ENCODE assay signal across 15 cellular contexts in the genomic region with DNA sequence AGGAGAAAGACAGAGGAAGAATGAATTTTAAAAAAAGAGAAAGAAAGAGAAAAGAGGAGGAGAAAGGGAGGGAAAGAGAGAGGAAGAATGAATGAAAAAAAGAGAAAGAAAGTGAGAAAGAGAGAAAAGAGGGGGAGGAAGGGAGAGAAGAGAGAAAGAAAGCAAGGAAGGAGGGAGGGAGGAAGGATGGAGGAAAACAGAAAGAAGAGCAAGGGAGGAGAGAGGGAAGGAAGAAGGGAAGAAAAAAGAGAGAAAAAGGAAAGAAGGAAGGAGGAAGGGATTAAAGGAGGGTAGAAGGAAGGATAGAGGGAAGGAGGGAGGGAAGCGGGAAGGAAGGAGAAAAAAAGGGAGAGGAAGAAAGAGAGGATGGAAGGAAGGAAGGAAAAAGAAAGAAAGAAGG.
DNase-seq lines count a peak whose midpoint lies in the region; ATAC-seq and TF ChIP-seq lines count a peak whose summit lies in the region.
"Had no signal": no experiment of that assay in that cellular context is flagged by ENCODE, and none has a peak within 500 bp of the region (broad histone marks: within the 10 kb centered on the region; RNA-seq: fewer than 3 reads in every experiment).

No MANE protein-coding gene starts in this region.

- H3K9me3 Mint-ChIP-seq in activated naive CD8-positive, alpha-beta T cell treated with anti-CD3 and anti-CD28 coated beads for 36 hours = no peaks in the 10 kb centered on the region
- peaks cover 0 to 1% (median 0%) of the 10 kb centered on the region in 11 donors for H3K9me3 Mint-ChIP-seq in naive thymus-derived CD4-positive, alpha-beta T cell
- H3K9me3 Mint-ChIP-seq: CD4-positive, alpha-beta memory T cell; IgD-negative memory B cell had no signal

- peak overlapping the region; percentile 11 for H3K27ac Mint-ChIP-seq in activated naive CD8-positive, alpha-beta T cell treated with anti-CD3 and anti-CD28 coated beads for 36 hours
- peak overlapping the region in 1 of 9 donors; percentile 38 for H3K27ac Mint-ChIP-seq in naive thymus-derived CD4-positive, alpha-beta T cell

- H3K36me3 ChIP-seq in BLaER1 treated with 17β-estradiol and CSF1 and Interleukin-3, amounts not matched to agents 10 nM and 100 nM = no peaks in the 10 kb centered on the region
- peaks cover 0 to 3% of the 10 kb centered on the region in 2 experiments; a peak in 1 of 3 replicates for H3K36me3 ChIP-seq in HEK293 (ENCODE audit: control insufficient read depth in 2 of 2, insufficient read depth in 1 of 2, low read length in 2 of 2)
- no peaks in the 10 kb centered on the region for H3K36me3 ChIP-seq in naive thymus-derived CD4-positive, alpha-beta T cell (ENCODE audit: control insufficient read depth in 2 of 3, insufficient read depth in 3 of 3, low read length in 3 of 3)
- no peaks in the 10 kb centered on the region for H3K36me3 ChIP-seq in MM.1S (replicated peaks; ENCODE audit: insufficient read depth, low read length)
- H3K36me3 ChIP-seq: BE2C, HAP-1 had no signal

- no peaks in the 10 kb centered on the region for H3K9me3 ChIP-seq in BLaER1 treated with 17β-estradiol and CSF1 and Interleukin-3, amounts not matched to agents 10 nM and 100 nM (replicated peaks in 1 of 11)
- H3K9me3 ChIP-seq in HEK293 (ENCODE audit: control insufficient read depth, insufficient read depth, low read depth, low read length) (no peaks in the 10 kb centered on the region), MM.1S (replicated peaks; ENCODE audit: insufficient read depth, low read length) (no peaks in the 10 kb centered on the region), right cardiac atrium (ENCODE audit: control insufficient read depth, low read length) (no peaks in the 10 kb centered on the region)
- no peaks in the 10 kb centered on the region for H3K9me3 ChIP-seq in naive thymus-derived CD4-positive, alpha-beta T cell (ENCODE audit: control insufficient read depth in 2 of 3, low read length in 3 of 3)
- H3K9me3 ChIP-seq: BE2C, HAP-1 had no signal

- H3K79me2 ChIP-seq in MM.1S (ENCODE audit: low read length) = no peaks in the 10 kb centered on the region

- no peak overlapping the region for H3K4me3 ChIP-seq in BLaER1 treated with 17β-estradiol and CSF1 and Interleukin-3, amounts not matched to agents 10 nM and 100 nM
- no peak overlapping the region for H3K4me3 ChIP-seq in HEK293 (ENCODE audit: low read depth, low read length)
- H3K4me3 ChIP-seq in naive thymus-derived CD4-positive, alpha-beta T cell (ENCODE audit: low read length) = no peak overlapping the region
- no peak overlapping the region for H3K4me3 ChIP-seq in MM.1S (ENCODE audit: low read length)
- no peak overlapping the region for H3K4me3 ChIP-seq in right cardiac atrium (ENCODE audit: low read length)
- H3K4me3 ChIP-seq: GM23248, HAP-1 had no signal

- peaks cover 11% of the 10 kb centered on the region for H3K4me1 Mint-ChIP-seq in activated naive CD8-positive, alpha-beta T cell treated with anti-CD3 and anti-CD28 coated beads for 36 hours
- peaks cover 10 to 17% (median 15%) of the 10 kb centered on the region in 7 donors for H3K4me1 Mint-ChIP-seq in naive thymus-derived CD4-positive, alpha-beta T cell

- no peaks in the 10 kb centered on the region for H3K9me2 ChIP-seq in MM.1S (replicated peaks; ENCODE audit: insufficient read depth, low read length)

- H2AFZ ChIP-seq in MM.1S (ENCODE audit: low read length) = no peak overlapping the region
- H2AFZ ChIP-seq: GM23248 had no signal

- H3K27me3 Mint-ChIP-seq in activated naive CD8-positive, alpha-beta T cell treated with anti-CD3 and anti-CD28 coated beads for 36 hours = peaks cover 42% of the 10 kb centered on the region
- peaks cover 43 to 63% (median 58%) of the 10 kb centered on the region in 5 donors for H3K27me3 Mint-ChIP-seq in naive thymus-derived CD4-positive, alpha-beta T cell

- DNase-seq in activated naive CD8-positive, alpha-beta T cell treated with anti-CD3 and anti-CD28 coated beads for 36 hours = no peak
- DNase-seq in naive thymus-derived CD4-positive, alpha-beta T cell = no peak
- DNase-seq in DMS79 treated with DMSO at 0.1 percent for 48 hours (lab: John Stamatoyannopoulos, UW) (no peak), MM.1S (no peak), right cardiac atrium (no peak)
- DNase-seq: ACHN, BE2C, Calu3, GM23248, KG1 had no signal

- intact Hi-C loops in naive thymus-derived CD4-positive, alpha-beta T cell (cut with micrococcal nuclease) = loop anchor here in 1 of 2 donors (5.0 to 10.0 kb wide), 2 partner anchors 1168 to 1541 kb away; no protein-coding TSS in a partner anchor
- intact Hi-C loops in right cardiac atrium (cut with DNase I) = loop anchor here (5.0 to 10.0 kb wide), 3 partner anchors 1536 to 1558 kb away; no protein-coding TSS in a partner anchor

- H3K4me2 ChIP-seq in BLaER1 treated with 17β-estradiol and CSF1 and Interleukin-3, amounts not matched to agents 10 nM and 100 nM = peak overlapping the region; percentile 71 to 93 (median 85); a peak in 21 of 22 replicates
- H3K4me2 ChIP-seq in MM.1S (ENCODE audit: low read depth, low read length) = no peak overlapping the region

- CTCF ChIA-PET in HEK293 (lab: Yijun Ruan, JAX) = interaction anchor here (0.6 to 4.0 kb wide), 14 partner anchors 9 to 1540 kb away, joined by 3 to 49 read pairs (median 4); no protein-coding TSS in a partner anchor
- CTCF ChIA-PET in naive thymus-derived CD4-positive, alpha-beta T cell (lab: Charles Lee) = interaction anchor here (0.9 to 3.7 kb wide), 2 partner anchors 1539 to 1554 kb away, joined by 3 to 17 read pairs; no protein-coding TSS in a partner anchor

- H3K27me3 ChIP-seq in BLaER1 treated with 17β-estradiol and CSF1 and Interleukin-3, amounts not matched to agents 10 nM and 100 nM = peaks cover 0 to 22% (median 7%) of the 10 kb centered on the region in 11 experiments; a peak in 13 of 22 replicates
- H3K27me3 ChIP-seq in naive thymus-derived CD4-positive, alpha-beta T cell (ENCODE audit: control insufficient read depth in 2 of 2, insufficient read depth in 2 of 2, low read length in 2 of 2) = peaks cover 0 to 10% of the 10 kb centered on the region in 2 donors
- H3K27me3 ChIP-seq in MM.1S (replicated peaks; ENCODE audit: insufficient read depth, low read length) = peaks cover 88% of the 10 kb centered on the region
- H3K27me3 ChIP-seq in right cardiac atrium (ENCODE audit: control insufficient read depth, insufficient read depth) = no peaks in the 10 kb centered on the region

- peaks cover 12 to 18% (median 15%) of the 10 kb centered on the region in 10 experiments; a peak in 19 of 20 replicates for H3K4me1 ChIP-seq in BLaER1 treated with 17β-estradiol and CSF1 and Interleukin-3, amounts not matched to agents 10 nM and 100 nM
- H3K4me1 ChIP-seq in HEK293 (ENCODE audit: control insufficient read depth, insufficient read depth, low read length) (peaks cover 10% of the 10 kb centered on the region), MM.1S (ENCODE audit: low read length) (peaks cover 5% of the 10 kb centered on the region; the same call in 1 of the 2 replicates), right cardiac atrium (ENCODE audit: control insufficient read depth, insufficient read depth, low read length) (no peaks in the 10 kb centered on the region)
- H3K4me1 ChIP-seq in naive thymus-derived CD4-positive, alpha-beta T cell (ENCODE audit: control insufficient read depth in 2 of 2, insufficient read depth in 2 of 2, low read length in 2 of 2) = peaks cover 5 to 7% of the 10 kb centered on the region in 2 donors
- H3K4me1 ChIP-seq: BE2C, HAP-1 had no signal

- no peaks in the 10 kb centered on the region for H3K36me3 Mint-ChIP-seq in activated naive CD8-positive, alpha-beta T cell treated with anti-CD3 and anti-CD28 coated beads for 36 hours
- no peaks in the 10 kb centered on the region for H3K36me3 Mint-ChIP-seq in naive thymus-derived CD4-positive, alpha-beta T cell
- H3K36me3 Mint-ChIP-seq: CD4-positive, alpha-beta memory T cell; IgD-negative memory B cell had no signal

- H4K20me1 ChIP-seq in BLaER1 treated with 17β-estradiol and CSF1 and Interleukin-3, amounts not matched to agents 10 nM and 100 nM = no peaks in the 10 kb centered on the region; a peak in 1 of 22 replicates
- H4K20me1 ChIP-seq in MM.1S (ENCODE audit: insufficient read depth, low read length) = no peaks in the 10 kb centered on the region

- no peak overlapping the region for H3K4me3 Mint-ChIP-seq in activated naive CD8-positive, alpha-beta T cell treated with anti-CD3 and anti-CD28 coated beads for 36 hours
- peak overlapping the region in 6 of 10 donors; percentile 0 to 61 (median 37) for H3K4me3 Mint-ChIP-seq in naive thymus-derived CD4-positive, alpha-beta T cell
- H3K4me3 Mint-ChIP-seq: IgD-negative memory B cell had no signal

- H3F3A ChIP-seq in MM.1S (ENCODE audit: insufficient read depth, low read length) = no peaks in the 10 kb centered on the region

- TF ChIP-seq CTCF in HEK293 (tag by site-specific recombination; IDR thresholded peaks at IDR 0.05) (no peak), MM.1S (IDR thresholded peaks at IDR 0.05; ENCODE audit: low read length) (no peak)

- 95% methylated on average over 1 of the region's 1 CpG for WGBS in right cardiac atrium

- no peak for ATAC-seq in naive thymus-derived CD4-positive, alpha-beta T cell
- ATAC-seq in right cardiac atrium = no peak

- no peak overlapping the region for H3K27ac ChIP-seq in BLaER1 treated with 17β-estradiol and CSF1 and Interleukin-3, amounts not matched to agents 10 nM and 100 nM
- H3K27ac ChIP-seq in HEK293 (ENCODE audit: extremely low read depth, low read depth, low read length) (no peak overlapping the region), MM.1S (ENCODE audit: low read length) (no peak overlapping the region), right cardiac atrium (ENCODE audit: low read length) (no peak overlapping the region)
- no peak overlapping the region for H3K27ac ChIP-seq in naive thymus-derived CD4-positive, alpha-beta T cell (ENCODE audit: low read depth, low read length)
- H3K27ac ChIP-seq: GM23248 had no signal

- POLR2A ChIA-PET in HEK293 (lab: Yijun Ruan, JAX) = interaction anchor here (0.6 kb wide), 2 partner anchors 141 to 376 kb away, joined by 3 to 4 read pairs; no protein-coding TSS in a partner anchor
- POLR2A ChIA-PET in naive thymus-derived CD4-positive, alpha-beta T cell (lab: Charles Lee) = no interaction called here

- H3K9ac ChIP-seq in BLaER1 treated with 17β-estradiol and CSF1 and Interleukin-3, amounts not matched to agents 10 nM and 100 nM = no peak overlapping the region
- H3K9ac ChIP-seq in MM.1S (ENCODE audit: low read length) = no peak overlapping the region
- H3K9ac ChIP-seq: GM23248 had no signal

TF ChIP-seq in HEK293, 187 proteins besides CTCF, POLR2A, EP300 and RAD21 (continues in another document):
- peak; percentile 42; the same call in 1 of the 2 replicates for TF ChIP-seq ZNF112 (tag by site-specific recombination; IDR thresholded peaks at IDR 0.05)
- peak; percentile 99 for TF ChIP-seq PRDM1 (tag by site-specific recombination; IDR thresholded peaks at IDR 0.05)
- TF ChIP-seq ZNF248 (tag by site-specific recombination; IDR thresholded peaks at IDR 0.05) = no peak
